ENCODE assay signal across 11 cellular contexts in the genomic region with DNA sequence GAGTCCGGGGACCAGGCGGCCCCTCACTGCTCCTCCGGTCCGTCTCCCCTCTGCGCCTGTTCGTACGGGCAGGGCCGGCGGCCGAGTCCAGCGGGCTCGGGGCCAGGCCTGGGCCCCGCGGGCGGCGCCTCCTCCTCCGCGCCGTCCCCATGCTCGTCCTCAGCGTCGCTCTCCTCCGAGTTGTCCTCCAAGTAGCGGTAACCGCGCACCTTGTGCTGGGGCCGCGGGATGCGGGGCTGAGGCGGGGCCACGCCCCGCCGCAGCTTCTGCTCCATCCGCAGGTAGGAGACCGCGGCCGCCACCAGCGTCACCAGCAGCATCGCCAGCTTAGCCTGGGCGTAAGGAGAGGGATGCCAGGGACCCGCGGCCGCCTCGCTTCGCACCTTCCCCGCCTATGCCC. TPM values are rescaled to one million over a fixed set of nuclear protein-coding genes. Genes with fewer than 3 reads are reported as not detected.
A peak's percentile ranks its signal among the peaks of the same experiment; 100 is the strongest.
DNase-seq lines count a peak whose midpoint lies in the region; FAIRE-seq and TF ChIP-seq lines count a peak whose summit lies in the region.
"Not testable (repeated sequence)": the region's sequence is repeated elsewhere in the genome, so short reads cannot be mapped to it uniquely, and the experiment has no call there.
"Had no signal": no experiment of that assay in that cellular context is flagged by ENCODE, and none has a peak within 500 bp of the region (broad histone marks: within the 10 kb centered on the region; RNA-seq: fewer than 3 reads in every experiment).

No MANE protein-coding gene starts in this region.

- TF ChIP-seq POLR2A in H1 (IDR thresholded peaks at IDR 0.05; ENCODE audit: control extremely low read depth in 1 of 2, low read depth in 2 of 2, low read length in 2 of 2); stomach (IDR thresholded peaks at IDR 0.05): not testable (repeated sequence)

- H3K27me3 Mint-ChIP-seq in nephron progenitor cell (ENCODE audit: low read depth, poor library complexity), result peaks cover 63% of the 10 kb centered on the region

- TF ChIP-seq CTCF in H1 (IDR thresholded peaks at IDR 0.05; ENCODE audit: control extremely low read depth in 1 of 3, insufficient read depth in 1 of 3, low read depth in 1 of 3, low read length in 3 of 3); hepatocyte (IDR thresholded peaks at IDR 0.05; ENCODE audit: poor library complexity); nephron progenitor cell (IDR thresholded peaks at IDR 0.05); stomach (IDR thresholded peaks at IDR 0.05): not testable (repeated sequence)

- H3K27me3 ChIP-seq in HUES48 (ENCODE audit: control insufficient read depth, insufficient read depth, low read length); H1 (replicated peaks in 1 of 4; ENCODE audit: control insufficient read depth in 3 of 4, extremely low read depth in 1 of 4, insufficient read depth in 3 of 4, low read length in 3 of 4); hepatocyte: not testable (repeated sequence)
- H3K27me3 ChIP-seq in NT2/D1 (ENCODE audit: insufficient read depth, insufficient read length), result peaks cover 29% of the 10 kb centered on the region
- peaks cover 0 to 28% (median 0%) of the 10 kb centered on the region in 3 donors for H3K27me3 ChIP-seq in stomach

- H2BK5ac ChIP-seq in H1 (ENCODE audit: low read depth, low read length), result not testable (repeated sequence)

- H3K23me2 ChIP-seq in H1 (ENCODE audit: low read depth, low read length), result not testable (repeated sequence)

- not testable (repeated sequence) for H3K9me3 Mint-ChIP-seq in nephron progenitor cell

- H2AFZ ChIP-seq in H1 (ENCODE audit: low read length); hepatocyte: not testable (repeated sequence)

- H3K9me2 ChIP-seq in hepatocyte (replicated peaks; ENCODE audit: insufficient read depth), result not testable (repeated sequence)

- H3K9ac ChIP-seq in HUES48 (ENCODE audit: low read depth, low read length); H1 (replicated peaks in 1 of 4; ENCODE audit: extremely low read depth in 1 of 4, low read depth in 3 of 4, low read length in 3 of 4): not testable (repeated sequence)
- H3K9ac ChIP-seq in NT2/D1 (ENCODE audit: insufficient read length, low read depth), result peak overlapping the region; percentile 50

- not testable (repeated sequence) for H3K23ac ChIP-seq in H1 (ENCODE audit: insufficient read length)

- POLR2A ChIA-PET in H1 (lab: Charles Lee; ENCODE audit: partially characterized antibody), result not testable (repeated sequence)

- H3K18ac ChIP-seq in H1 (ENCODE audit: extremely low read depth, low read length), result not testable (repeated sequence)

- TF ChIP-seq RAD21 in H1 (IDR thresholded peaks at IDR 0.05 in 1 of 2, conservative IDR thresholded peaks at IDR 0.05 in 1 of 2; ENCODE audit: low read depth in 2 of 2, low read length in 2 of 2), result not testable (repeated sequence)

- not testable (repeated sequence) for H2BK120ac ChIP-seq in H1 (replicated peaks; ENCODE audit: low read depth, low read length)

- not testable (repeated sequence) for H3K4me1 Mint-ChIP-seq in nephron progenitor cell

- H3K56ac ChIP-seq in H1 (replicated peaks; ENCODE audit: insufficient read length, low read depth, low read length), result not testable (repeated sequence)

- H3K36me3 ChIP-seq in HUES48 (ENCODE audit: control insufficient read depth, insufficient read depth, low read length); NT2/D1 (ENCODE audit: insufficient read depth, insufficient read length, low read length); H1 (ENCODE audit: control insufficient read depth in 2 of 4, insufficient read depth in 4 of 4, low read length in 3 of 4); hepatocyte (replicated peaks; ENCODE audit: insufficient read depth, low read depth); stomach: not testable (repeated sequence)

- DNase-seq in DMS53 (lab: John Stamatoyannopoulos, UW), result peak; percentile 63
- not testable (repeated sequence) for DNase-seq in NT2/D1 (ENCODE audit: low read depth, low spot score); hepatocyte (ENCODE audit: low spot score); stomach
- peak in 1 of 2 experiments; percentile 67 for DNase-seq in H1 (ENCODE audit: low read depth in 1 of 2, low spot score in 2 of 2)
- peak; percentile 20 for DNase-seq in nephron progenitor cell

- not testable (repeated sequence) for H2AK5ac ChIP-seq in H1 (ENCODE audit: low read depth, low read length)

- not testable (repeated sequence) for H3K27ac ChIP-seq in HUES48 (ENCODE audit: low read depth, low read length); H1 (ENCODE audit: low read depth, low read length); hepatocyte; stomach

- H3K4ac ChIP-seq in H1 (replicated peaks; ENCODE audit: insufficient read length, low read depth, low read length), result not testable (repeated sequence)

- not testable (repeated sequence) for H3K4me1 ChIP-seq in HUES48 (ENCODE audit: control insufficient read depth, insufficient read depth, low read length); NT2/D1 (ENCODE audit: insufficient read depth, insufficient read length); H1 (replicated peaks in 1 of 4; ENCODE audit: control insufficient read depth in 3 of 4, insufficient read depth in 4 of 4, low read length in 3 of 4); hepatocyte (ENCODE audit: insufficient read depth); stomach

- not testable (repeated sequence) for H3K79me2 ChIP-seq in H1 (ENCODE audit: control insufficient read depth in 1 of 2, insufficient read depth in 2 of 2, low read length in 2 of 2); hepatocyte

- H3K4me3 Mint-ChIP-seq in nephron progenitor cell, result not testable (repeated sequence)

- not testable (repeated sequence) for H2BK15ac ChIP-seq in H1 (ENCODE audit: low read length)

- H3K79me1 ChIP-seq in H1 (ENCODE audit: low read depth, low read length), result not testable (repeated sequence)

- CTCF ChIA-PET in H1 (lab: Charles Lee; ENCODE audit: partially characterized antibody), result interaction anchor here (1.4 kb wide), 2 partner anchors 63 to 66 kb away, joined by 3 to 4 read pairs; no protein-coding TSS in a partner anchor

- H2BK12ac ChIP-seq in H1 (ENCODE audit: low read depth, low read length), result not testable (repeated sequence)

- not testable (repeated sequence) for H3K9me3 ChIP-seq in HUES48 (ENCODE audit: control insufficient read depth, insufficient read depth, low read length); NT2/D1 (ENCODE audit: insufficient read depth, low read length); H1 (ENCODE audit: insufficient read depth in 2 of 2, low read depth in 1 of 2, low read length in 1 of 2); hepatocyte (ENCODE audit: low read depth); iPS-18c (ENCODE audit: control insufficient read depth, insufficient read depth, low read length); stomach

- H3K36me3 Mint-ChIP-seq in nephron progenitor cell (ENCODE audit: low read depth), result not testable (repeated sequence)

- not testable (repeated sequence) for H4K20me1 ChIP-seq in H1 (replicated peaks in 1 of 2; ENCODE audit: control insufficient read depth in 1 of 2, insufficient read depth in 2 of 2, low read length in 2 of 2); hepatocyte (ENCODE audit: insufficient read depth, poor library complexity, severe bottlenecking)

- not testable (repeated sequence) for FAIRE-seq in H1 (lab: Jason Lieb, UNC)

- not testable (repeated sequence) for H4K5ac ChIP-seq in H1 (ENCODE audit: insufficient read length, low read depth, low read length)

- 0% methylated on average over 31 of the region's 46 CpGs; no CpG with 5 or more reads in 1 of the 2 experiments for WGBS in H1 (ENCODE audit: extremely low coverage in 1 of 2, insufficient coverage in 1 of 2, insufficient read length in 1 of 2, insufficient replicate concordance in 2 of 2, low coverage in 1 of 2, low lambda C conversion rate in 2 of 2, missing lambda C conversion rate in 1 of 2), 2 experiments
- WGBS in hepatocyte (ENCODE audit: low lambda C conversion rate, missing lambda C conversion rate), result 6% methylated on average over 27 of the region's 46 CpGs
- WGBS in stomach, 5 donors, result 3 to 24% (median 7%) methylated on average over 9 to 42 of the region's 46 CpGs

- not testable (repeated sequence) for H4K91ac ChIP-seq in H1 (replicated peaks; ENCODE audit: insufficient read length, low read length)

- not testable (repeated sequence) for H2BK20ac ChIP-seq in H1 (ENCODE audit: low read length)

- peak overlapping the region; percentile 51 for H3K4me3 ChIP-seq in HUES48 (ENCODE audit: low read depth, low read length)
- peak overlapping the region; percentile 18 for H3K4me3 ChIP-seq in NT2/D1 (ENCODE audit: insufficient read length, low read depth)
- peak overlapping the region; percentile 24 to 61 (median 29) for H3K4me3 ChIP-seq in H1 (ENCODE audit: extremely low read depth in 1 of 4, insufficient read depth in 2 of 4, low read depth in 3 of 4, low read length in 4 of 4)
- not testable (repeated sequence) for H3K4me3 ChIP-seq in hepatocyte
- H3K4me3 ChIP-seq in iPS-18c (ENCODE audit: insufficient read depth, low read depth, low read length), result peak overlapping the region; percentile 38; the same call in 1 of the 2 replicates
- H3K4me3 ChIP-seq in stomach, result peak overlapping the region in 3 of 4 donors; percentile 15 to 36 (median 23)

- H3K4me2 ChIP-seq in H1 (ENCODE audit: insufficient read depth in 1 of 2, low read depth in 2 of 2, low read length in 2 of 2) (peak overlapping the region; percentile 47 to 64; a peak in 3 of 4 replicates), hepatocyte (peak overlapping the region; percentile 79)

- H4K8ac ChIP-seq in H1 (ENCODE audit: extremely low read depth, insufficient read depth, low read length), result not testable (repeated sequence)

- H3K14ac ChIP-seq in H1 (ENCODE audit: insufficient read length), result not testable (repeated sequence)

- not testable (repeated sequence) for H3K27ac Mint-ChIP-seq in nephron progenitor cell

- TF ChIP-seq EP300 in H1 (IDR thresholded peaks at IDR 0.05; ENCODE audit: borderline replicate concordance in 1 of 2, low read depth in 2 of 2, low read length in 2 of 2); stomach (IDR thresholded peaks at IDR 0.05): not testable (repeated sequence)

- intact Hi-C loops in stomach (cut with DNase I; ENCODE audit: low total_unique reads), result not testable (repeated sequence)

RNA-seq across cellular contexts. Expression of a gene that starts 37.3 kb away (rescaled TPM):
- not detected in 2 replicates for total RNA-seq in H1 (2021; fragmentation: NEBNext Ultra II Directional; extraction: Animal tissue kit (Norgen Biotek cat#: 25700))
- polyA plus RNA-seq in H1 (2011; rRNA removed), result not detected in 2 replicates
- not detected for polyA plus RNA-seq in H1 (2011; cell fraction: cytosol; rRNA removed)
- polyA plus RNA-seq in H1 (2011; cell fraction: nucleus; rRNA removed), result not detected
- 0.12 TPM in 1 of 4 replicates, not detected in the others for polyA plus RNA-seq in H1 (2012, experiment 1 of 2)
- not detected for polyA plus RNA-seq in H1 (2012, experiment 2 of 2)
- polyA plus RNA-seq in H1 (2013, experiment 1 of 2), result 0.02 TPM
- polyA plus RNA-seq in H1 (2013, experiment 2 of 2), result 0.06 TPM
- not detected in 2 replicates for polyA minus RNA-seq in H1 (2011; rRNA and poly(A)+ RNA removed)
- polyA minus RNA-seq in H1 (2011; cell fraction: cytosol; rRNA and poly(A)+ RNA removed), result not detected
- polyA minus RNA-seq in H1 (2011; cell fraction: nucleus; rRNA and poly(A)+ RNA removed), result not detected
- 0.80 and 2.5 TPM in 2 replicates for total RNA-seq in hepatocyte
- 0.61 and 1.6 TPM in 2 replicates for polyA plus RNA-seq in hepatocyte
- total RNA-seq in stomach, result under 1 TPM in 1 of 5 donors, not detected in 4; 0.89 TPM
- 10 to 100 TPM in 1 of 3 donors, not detected in 2; 23.5 TPM for polyA plus RNA-seq in stomach
- total RNA-seq: A172; CD4-positive, alpha-beta T cell; IMR-90 had no signal
- polyA plus RNA-seq: IMR-90 had no signal
